Comparison of ENCODE assay signal across 21 cellular contexts in genomic region chr9:29866556-29866955, GRCh38.
DNase-seq lines count a peak whose midpoint lies in the region; ATAC-seq lines count a peak whose summit lies in the region.
"Had no signal": no experiment of that assay in that cellular context is flagged by ENCODE, and none has a peak within 500 bp of the region (broad histone marks: within the 10 kb centered on the region; RNA-seq: fewer than 3 reads in every experiment).

No MANE protein-coding gene starts in this region.

- no peaks in the 10 kb centered on the region for H3K9me3 Mint-ChIP-seq in activated CD4-positive, alpha-beta memory T cell treated with anti-CD3 and anti-CD28 coated beads, Interleukin-2, amount 10 ng/mL, durations not matched to agents 7 days and 5 days
- H3K9me3 Mint-ChIP-seq in activated CD4-positive, alpha-beta T cell treated with anti-CD3 and anti-CD28 coated beads, Interleukin-2, amount 10 ng/mL, durations not matched to agents 7 days and 5 days = peaks cover 2% of the 10 kb centered on the region

- H3K4me1 Mint-ChIP-seq in activated CD4-positive, alpha-beta memory T cell treated with anti-CD3 and anti-CD28 coated beads, Interleukin-2, amount 10 ng/mL, durations not matched to agents 7 days and 5 days = no peaks in the 10 kb centered on the region
- no peaks in the 10 kb centered on the region for H3K4me1 Mint-ChIP-seq in activated CD4-positive, alpha-beta T cell treated with anti-CD3 and anti-CD28 coated beads, Interleukin-2, amount 10 ng/mL, durations not matched to agents 7 days and 5 days
- H3K4me1 Mint-ChIP-seq: memory B cell; naive thymus-derived CD4-positive, alpha-beta T cell; T-helper 17 cell had no signal

- H3K4me3 Mint-ChIP-seq in activated CD4-positive, alpha-beta memory T cell treated with anti-CD3 and anti-CD28 coated beads, Interleukin-2, amount 10 ng/mL, durations not matched to agents 7 days and 5 days = no peak overlapping the region
- no peak overlapping the region for H3K4me3 Mint-ChIP-seq in activated CD4-positive, alpha-beta T cell treated with anti-CD3 and anti-CD28 coated beads, Interleukin-2, amount 10 ng/mL, durations not matched to agents 7 days and 5 days
- H3K4me3 Mint-ChIP-seq: activated T-cell treated with anti-CD3 and anti-CD28 coated beads, Interleukin-2, amount 50 U/mL, for 72 hours; CD8-positive, alpha-beta T cell; memory B cell; naive thymus-derived CD4-positive, alpha-beta T cell; T-helper 17 cell had no signal

- POLR2A ChIA-PET in activated CD4-positive, alpha-beta memory T cell treated with anti-CD3 and anti-CD28 coated beads, Interleukin-2, amount 10 ng/mL, durations not matched to agents 7 days and 5 days (lab: Charles Lee) = no interaction called here
- POLR2A ChIA-PET in activated CD4-positive, alpha-beta T cell treated with anti-CD3 and anti-CD28 coated beads, Interleukin-2, amount 10 ng/mL, durations not matched to agents 7 days and 5 days (lab: Charles Lee) = no interaction called here

- ATAC-seq in GM19025 (IDR thresholded peaks at IDR 0.05; ENCODE audit: low read depth, unreplicated experiment) = peak; percentile 61
- ATAC-seq in HG03342 (IDR thresholded peaks at IDR 0.05; ENCODE audit: unreplicated experiment) = peak; percentile 61
- ATAC-seq: CD8-positive, alpha-beta T cell; sciatic nerve had no signal

- in situ Hi-C loops in Caki2 (cut with HindIII; ENCODE audit: low pct_unique_long_range_greater_than_20kb, low sequenced_read_pairs) = no loop called here

- CTCF ChIA-PET in activated CD4-positive, alpha-beta memory T cell treated with anti-CD3 and anti-CD28 coated beads, Interleukin-2, amount 10 ng/mL, durations not matched to agents 7 days and 5 days (lab: Charles Lee) = no interaction called here
- CTCF ChIA-PET in activated CD4-positive, alpha-beta T cell treated with anti-CD3 and anti-CD28 coated beads, Interleukin-2, amount 10 ng/mL, durations not matched to agents 7 days and 5 days (lab: Charles Lee) = no interaction called here

- H3K27ac Mint-ChIP-seq in activated CD4-positive, alpha-beta memory T cell treated with anti-CD3 and anti-CD28 coated beads, Interleukin-2, amount 10 ng/mL, durations not matched to agents 7 days and 5 days = no peak overlapping the region
- H3K27ac Mint-ChIP-seq in activated CD4-positive, alpha-beta T cell treated with anti-CD3 and anti-CD28 coated beads, Interleukin-2, amount 10 ng/mL, durations not matched to agents 7 days and 5 days = no peak overlapping the region
- H3K27ac Mint-ChIP-seq: activated T-cell treated with anti-CD3 and anti-CD28 coated beads, Interleukin-2, amount 50 U/mL, for 72 hours; CD8-positive, alpha-beta T cell; memory B cell; naive thymus-derived CD4-positive, alpha-beta T cell; T-helper 17 cell had no signal

- H3K27me3 Mint-ChIP-seq in activated CD4-positive, alpha-beta memory T cell treated with anti-CD3 and anti-CD28 coated beads, Interleukin-2, amount 10 ng/mL, durations not matched to agents 7 days and 5 days = no peaks in the 10 kb centered on the region
- no peaks in the 10 kb centered on the region for H3K27me3 Mint-ChIP-seq in activated CD4-positive, alpha-beta T cell treated with anti-CD3 and anti-CD28 coated beads, Interleukin-2, amount 10 ng/mL, durations not matched to agents 7 days and 5 days
- H3K27me3 Mint-ChIP-seq: memory B cell; naive thymus-derived CD4-positive, alpha-beta T cell; T-helper 17 cell had no signal

- H3K36me3 Mint-ChIP-seq in activated CD4-positive, alpha-beta memory T cell treated with anti-CD3 and anti-CD28 coated beads, Interleukin-2, amount 10 ng/mL, durations not matched to agents 7 days and 5 days (ENCODE audit: low read depth) = no peaks in the 10 kb centered on the region
- no peaks in the 10 kb centered on the region for H3K36me3 Mint-ChIP-seq in activated CD4-positive, alpha-beta T cell treated with anti-CD3 and anti-CD28 coated beads, Interleukin-2, amount 10 ng/mL, durations not matched to agents 7 days and 5 days (ENCODE audit: low read depth)
- H3K36me3 Mint-ChIP-seq: CD8-positive, alpha-beta T cell; memory B cell; naive thymus-derived CD4-positive, alpha-beta T cell had no signal

- DNase-seq in Caki2 (ENCODE audit: low read depth) = peak; percentile 14
- DNase-seq in glomerular visceral epithelial cell (ENCODE audit: extremely low spot score) = peak; percentile 1
- DNase-seq in activated CD4-positive, alpha-beta memory T cell treated with anti-CD3 and anti-CD28 coated beads, Interleukin-2, amount 10 ng/mL, durations not matched to agents 7 days and 5 days = no peak
- no peak for DNase-seq in NCI-H1092 treated with DMSO at 0.1 percent for 48 hours (lab: John Stamatoyannopoulos, UW)
- DNase-seq in stimulated activated CD4-positive, alpha-beta T cell treated with anti-CD3 and anti-CD28 coated beads, Interleukin-4, amount 100 ng/mL, for 24 hours = no peak
- DNase-seq in activated CD4-positive, alpha-beta T cell treated with anti-CD3 and anti-CD28 coated beads, Interleukin-2, amount 10 ng/mL, durations not matched to agents 7 days and 5 days = no peak
- DNase-seq: activated T-cell treated with anti-CD3 and anti-CD28 coated beads, Interleukin-2, amount 50 U/mL, for 72 hours; CD8-positive, alpha-beta T cell; DMS79; HCEC 1CT; hippocampal formation; NCI-H1105 treated with DMSO at 0.1 percent for 48 hours; NCI-H2171; pancreas; T-helper 17 cell; tibial artery had no signal

Comparison
In these comparisons a context has a peak if more than half of its experiments do, and no peak if none do; other contexts are left out.
1. DNase-seq: peak in Caki2 (single experiment) and glomerular visceral epithelial cell (single experiment); none in activated CD4-positive, alpha-beta memory T cell treated with anti-CD3 and anti-CD28 coated beads, Interleukin-2, amount 10 ng/mL, durations not matched to agents 7 days and 5 days (single experiment), NCI-H1092 treated with DMSO at 0.1 percent for 48 hours (single experiment), stimulated activated CD4-positive, alpha-beta T cell treated with anti-CD3 and anti-CD28 coated beads, Interleukin-4, amount 100 ng/mL, for 24 hours (single experiment) and activated CD4-positive, alpha-beta T cell treated with anti-CD3 and anti-CD28 coated beads, Interleukin-2, amount 10 ng/mL, durations not matched to agents 7 days and 5 days (single experiment).